1 cellular context compared by ENCODE assay signal in the genomic region with DNA sequence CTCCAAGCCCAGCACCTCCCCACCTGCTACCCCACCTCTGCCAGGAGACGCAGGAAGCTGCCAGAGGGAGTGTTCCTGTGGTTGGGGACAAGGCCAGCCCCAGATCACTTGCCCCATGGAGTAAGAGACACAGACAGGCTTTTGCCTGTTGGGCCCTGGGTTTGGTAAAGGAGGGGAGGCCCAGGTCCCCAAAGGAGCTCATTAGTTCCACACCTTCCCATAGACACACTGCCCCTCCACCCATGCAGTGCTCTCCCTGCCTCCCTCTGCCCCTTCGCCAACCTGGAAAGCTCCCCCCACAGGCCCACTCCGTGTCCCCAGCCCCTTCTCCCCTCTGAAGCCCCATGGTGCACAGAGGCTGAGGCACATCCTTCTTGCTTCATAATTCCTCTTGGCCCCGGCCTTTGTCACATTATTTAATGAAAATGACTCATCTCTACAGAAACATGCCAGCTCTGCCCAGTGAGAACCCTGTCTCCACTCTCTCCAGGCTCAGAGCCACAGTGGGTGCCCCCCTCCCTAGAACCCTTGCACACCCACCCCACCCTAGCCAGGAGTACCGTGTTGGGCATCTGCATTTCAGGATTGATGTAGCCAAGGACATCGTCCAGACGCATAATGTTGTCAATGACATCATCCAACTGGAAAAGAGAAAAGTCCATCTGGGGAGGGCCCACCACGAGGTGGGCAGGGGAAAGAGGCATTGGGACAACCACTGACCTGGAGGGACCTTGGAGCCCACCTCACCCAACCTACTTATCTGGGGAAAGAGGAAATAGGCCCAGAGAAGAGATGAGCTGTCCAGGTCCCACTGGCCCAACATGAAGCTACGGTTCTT.
TF ChIP-seq lines count a peak whose summit lies in the region.

No MANE protein-coding gene starts in this region.

TF ChIP-seq in SK-N-SH treated with all-trans-retinoic acid at 6 μM for 48 hours, 23 proteins besides CTCF, POLR2A, EP300 and RAD21 (continued from another document):
- no peak for TF ChIP-seq ARNTL (CRISPR knock-in tag; IDR thresholded peaks at IDR 0.05; ENCODE audit: borderline replicate concordance, low read depth)
- TF ChIP-seq GLIS3 (CRISPR knock-in tag; IDR thresholded peaks at IDR 0.05) = no peak
- no peak for TF ChIP-seq CSRNP3 (CRISPR knock-in tag; IDR thresholded peaks at IDR 0.05)
- no peak for TF ChIP-seq ZFP3 (CRISPR knock-in tag; IDR thresholded peaks at IDR 0.05)
- TF ChIP-seq ZNF70 (CRISPR knock-in tag; IDR thresholded peaks at IDR 0.05) = no peak
- TF ChIP-seq ZNF8 (CRISPR knock-in tag; IDR thresholded peaks at IDR 0.05) = no peak
- TF ChIP-seq, protein P1, sequence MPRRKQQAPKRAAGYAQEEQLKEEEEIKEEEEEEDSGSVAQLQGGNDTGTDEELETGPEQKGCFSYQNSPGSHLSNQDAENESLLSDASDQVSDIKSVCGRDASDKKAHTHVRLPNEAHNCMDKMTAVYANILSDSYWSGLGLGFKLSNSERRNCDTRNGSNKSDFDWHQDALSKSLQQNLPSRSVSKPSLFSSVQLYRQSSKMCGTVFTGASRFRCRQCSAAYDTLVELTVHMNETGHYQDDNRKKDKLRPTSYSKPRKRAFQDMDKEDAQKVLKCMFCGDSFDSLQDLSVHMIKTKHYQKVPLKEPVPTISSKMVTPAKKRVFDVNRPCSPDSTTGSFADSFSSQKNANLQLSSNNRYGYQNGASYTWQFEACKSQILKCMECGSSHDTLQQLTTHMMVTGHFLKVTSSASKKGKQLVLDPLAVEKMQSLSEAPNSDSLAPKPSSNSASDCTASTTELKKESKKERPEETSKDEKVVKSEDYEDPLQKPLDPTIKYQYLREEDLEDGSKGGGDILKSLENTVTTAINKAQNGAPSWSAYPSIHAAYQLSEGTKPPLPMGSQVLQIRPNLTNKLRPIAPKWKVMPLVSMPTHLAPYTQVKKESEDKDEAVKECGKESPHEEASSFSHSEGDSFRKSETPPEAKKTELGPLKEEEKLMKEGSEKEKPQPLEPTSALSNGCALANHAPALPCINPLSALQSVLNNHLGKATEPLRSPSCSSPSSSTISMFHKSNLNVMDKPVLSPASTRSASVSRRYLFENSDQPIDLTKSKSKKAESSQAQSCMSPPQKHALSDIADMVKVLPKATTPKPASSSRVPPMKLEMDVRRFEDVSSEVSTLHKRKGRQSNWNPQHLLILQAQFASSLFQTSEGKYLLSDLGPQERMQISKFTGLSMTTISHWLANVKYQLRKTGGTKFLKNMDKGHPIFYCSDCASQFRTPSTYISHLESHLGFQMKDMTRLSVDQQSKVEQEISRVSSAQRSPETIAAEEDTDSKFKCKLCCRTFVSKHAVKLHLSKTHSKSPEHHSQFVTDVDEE (CRISPR knock-in tag; IDR thresholded peaks at IDR 0.05) = no peak
- TF ChIP-seq TCF4 (CRISPR knock-in tag; IDR thresholded peaks at IDR 0.05; ENCODE audit: borderline replicate concordance) = no peak
- TF ChIP-seq, protein P2, sequence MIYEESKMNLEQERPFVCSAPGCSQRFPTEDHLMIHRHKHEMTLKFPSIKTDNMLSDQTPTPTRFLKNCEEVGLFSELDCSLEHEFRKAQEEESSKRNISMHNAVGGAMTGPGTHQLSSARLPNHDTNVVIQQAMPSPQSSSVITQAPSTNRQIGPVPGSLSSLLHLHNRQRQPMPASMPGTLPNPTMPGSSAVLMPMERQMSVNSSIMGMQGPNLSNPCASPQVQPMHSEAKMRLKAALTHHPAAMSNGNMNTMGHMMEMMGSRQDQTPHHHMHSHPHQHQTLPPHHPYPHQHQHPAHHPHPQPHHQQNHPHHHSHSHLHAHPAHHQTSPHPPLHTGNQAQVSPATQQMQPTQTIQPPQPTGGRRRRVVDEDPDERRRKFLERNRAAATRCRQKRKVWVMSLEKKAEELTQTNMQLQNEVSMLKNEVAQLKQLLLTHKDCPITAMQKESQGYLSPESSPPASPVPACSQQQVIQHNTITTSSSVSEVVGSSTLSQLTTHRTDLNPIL (CRISPR knock-in tag; IDR thresholded peaks at IDR 0.05; ENCODE audit: low read depth) = no peak
- TF ChIP-seq BACH2 (CRISPR knock-in tag; IDR thresholded peaks at IDR 0.05; ENCODE audit: borderline replicate concordance) = no peak
- TF ChIP-seq ZC3H10 (CRISPR knock-in tag; IDR thresholded peaks at IDR 0.05) = no peak
